ENCODE assay signal across 20 cellular contexts in genomic region chr12:106081606-106082005, GRCh38. TPM values are rescaled to one million over a fixed set of nuclear protein-coding genes. Genes with fewer than 3 reads are reported as not detected.
DNase-seq lines count a peak whose midpoint lies in the region; ATAC-seq, FAIRE-seq and TF ChIP-seq lines count a peak whose summit lies in the region.
"Had no signal": no experiment of that assay in that cellular context is flagged by ENCODE, and none has a peak within 500 bp of the region (broad histone marks: within the 10 kb centered on the region; RNA-seq: fewer than 3 reads in every experiment).

No MANE protein-coding gene starts in this region.

- H3K4me2 ChIP-seq in A549, result no peak overlapping the region

- no peak overlapping the region for H3K4me3 ChIP-seq in A549
- H3K4me3 ChIP-seq in choroid plexus epithelial cell (ENCODE audit: low read depth, low read length), result no peak overlapping the region
- no peak overlapping the region for H3K4me3 ChIP-seq in mesodermal cell (ENCODE audit: extremely low read depth, insufficient read depth, low read length, poor library complexity, severe bottlenecking)
- H3K4me3 ChIP-seq: breast epithelium, K562, left lung, prostate gland had no signal

- H3K27ac ChIP-seq in A549 (peak overlapping the region in 1 of 2 experiments; percentile 87; a peak in 4 of 6 replicates), mesodermal cell (ENCODE audit: low read depth, low read length, severe bottlenecking) (peak overlapping the region; percentile 99)
- H3K27ac ChIP-seq: prostate gland had no signal

- H3K36me3 ChIP-seq in mesodermal cell (ENCODE audit: control insufficient read depth, insufficient read depth, low read length), result peaks cover 63% of the 10 kb centered on the region
- H3K36me3 ChIP-seq: breast epithelium, left lung, prostate gland had no signal

- intact Hi-C loops in MCF 10A (cut with micrococcal nuclease), result no loop called here
- intact Hi-C loops in activated CD4-positive, alpha-beta T cell treated with anti-CD3 and anti-CD28 coated beads, Interleukin-2, amount 10 ng/mL, durations not matched to agents 24 days and 14 days (cut with micrococcal nuclease), result no loop called here

- H3K9me3 ChIP-seq in A549, result no peaks in the 10 kb centered on the region
- no peaks in the 10 kb centered on the region for H3K9me3 ChIP-seq in mesodermal cell (ENCODE audit: control insufficient read depth, low read length)
- H3K9me3 ChIP-seq: breast epithelium, left lung, prostate gland had no signal

- ATAC-seq in A549, result no peak
- ATAC-seq: K562; naive thymus-derived CD4-positive, alpha-beta T cell; stimulated activated naive CD8-positive, alpha-beta T cell treated with anti-CD3 and anti-CD28 coated beads, Interleukin-15, amount 100 ng/mL, for 72 hours had no signal

- no TSS peak for BruUV-seq in MCF 10A (replicated peaks; lab: Mats Ljungman, UMichigan)

- no peak for TF ChIP-seq RAD21 in A549 (conservative IDR thresholded peaks at IDR 0.05 in 1 of 2, IDR thresholded peaks at IDR 0.05 in 1 of 2)

- no peaks in the 10 kb centered on the region for H3K9me3 Mint-ChIP-seq in MCF 10A (ENCODE audit: unreplicated experiment)
- no peaks in the 10 kb centered on the region for H3K9me3 Mint-ChIP-seq in activated CD4-positive, alpha-beta T cell treated with anti-CD3 and anti-CD28 coated beads, Interleukin-2, amount 10 ng/mL, durations not matched to agents 24 days and 14 days
- H3K9me3 Mint-ChIP-seq: stimulated activated naive CD8-positive, alpha-beta T cell treated with anti-CD3 and anti-CD28 coated beads, Interleukin-15, amount 100 ng/mL, for 72 hours had no signal

- peak; percentile 61 for FAIRE-seq in A549 (lab: Jason Lieb, UNC)
- FAIRE-seq: GM12891, K562 had no signal

- TF ChIP-seq POLR2A in A549 (IDR thresholded peaks at IDR 0.05; ENCODE audit: low read length), result no peak

- POLR2A ChIA-PET in A549 (lab: Yijun Ruan, JAX) (no interaction called here), MCF 10A (lab: Yijun Ruan, JAX) (interaction anchor here (0.6 to 1.2 kb wide), 2 partner anchors 28 to 609 kb away, joined by 3 to 4 read pairs; no protein-coding TSS in a partner anchor)

- TF ChIP-seq CTCF in A549 (IDR thresholded peaks at IDR 0.05), result no peak
- no peak for TF ChIP-seq CTCF in choroid plexus epithelial cell (conservative IDR thresholded peaks at IDR 0.05; ENCODE audit: low read depth, low read length)
- no peak for TF ChIP-seq CTCF in MCF 10A (IDR thresholded peaks at IDR 0.05; ENCODE audit: unreplicated experiment)

- no peaks in the 10 kb centered on the region for H3K27me3 Mint-ChIP-seq in MCF 10A (ENCODE audit: insufficient read depth, unreplicated experiment)
- H3K27me3 Mint-ChIP-seq in activated CD4-positive, alpha-beta T cell treated with anti-CD3 and anti-CD28 coated beads, Interleukin-2, amount 10 ng/mL, durations not matched to agents 24 days and 14 days, result peaks cover 16% of the 10 kb centered on the region

- H3K4me1 Mint-ChIP-seq in MCF 10A (ENCODE audit: insufficient read depth, unreplicated experiment), result peaks cover 11% of the 10 kb centered on the region
- H3K4me1 Mint-ChIP-seq in activated CD4-positive, alpha-beta T cell treated with anti-CD3 and anti-CD28 coated beads, Interleukin-2, amount 10 ng/mL, durations not matched to agents 24 days and 14 days, result no peaks in the 10 kb centered on the region
- H3K4me1 Mint-ChIP-seq: naive thymus-derived CD4-positive, alpha-beta T cell; stimulated activated naive CD8-positive, alpha-beta T cell treated with anti-CD3 and anti-CD28 coated beads, Interleukin-15, amount 100 ng/mL, for 72 hours had no signal

- H3K4me1 ChIP-seq in A549 (peaks cover 80% of the 10 kb centered on the region), mesodermal cell (ENCODE audit: control insufficient read depth, insufficient read depth, low read length, poor library complexity, severe bottlenecking) (peaks cover 65% of the 10 kb centered on the region)
- H3K4me1 ChIP-seq: prostate gland had no signal

- TF ChIP-seq EP300 in A549 (IDR thresholded peaks at IDR 0.05), result no peak

- H3K4me3 Mint-ChIP-seq in MCF 10A (ENCODE audit: unreplicated experiment), result no peak overlapping the region
- H3K4me3 Mint-ChIP-seq in activated CD4-positive, alpha-beta T cell treated with anti-CD3 and anti-CD28 coated beads, Interleukin-2, amount 10 ng/mL, durations not matched to agents 24 days and 14 days, result no peak overlapping the region
- H3K4me3 Mint-ChIP-seq: naive thymus-derived CD4-positive, alpha-beta T cell; stimulated activated naive CD8-positive, alpha-beta T cell treated with anti-CD3 and anti-CD28 coated beads, Interleukin-15, amount 100 ng/mL, for 72 hours had no signal

- H3K27ac Mint-ChIP-seq in MCF 10A (ENCODE audit: low read depth, unreplicated experiment), result no peak overlapping the region
- H3K27ac Mint-ChIP-seq in activated CD4-positive, alpha-beta T cell treated with anti-CD3 and anti-CD28 coated beads, Interleukin-2, amount 10 ng/mL, durations not matched to agents 24 days and 14 days, result no peak overlapping the region
- H3K27ac Mint-ChIP-seq: naive thymus-derived CD4-positive, alpha-beta T cell; stimulated activated naive CD8-positive, alpha-beta T cell treated with anti-CD3 and anti-CD28 coated beads, Interleukin-15, amount 100 ng/mL, for 72 hours had no signal

- peaks cover 26% of the 10 kb centered on the region for H3K36me3 Mint-ChIP-seq in MCF 10A (ENCODE audit: insufficient read depth, unreplicated experiment)
- H3K36me3 Mint-ChIP-seq in activated CD4-positive, alpha-beta T cell treated with anti-CD3 and anti-CD28 coated beads, Interleukin-2, amount 10 ng/mL, durations not matched to agents 24 days and 14 days (ENCODE audit: low read depth), result no peaks in the 10 kb centered on the region
- H3K36me3 Mint-ChIP-seq: naive thymus-derived CD4-positive, alpha-beta T cell had no signal

- CTCF ChIA-PET in A549 (lab: Yijun Ruan, JAX), result no interaction called here
- CTCF ChIA-PET in MCF 10A (lab: Yijun Ruan, JAX), result no interaction called here

- DNase-seq in A549 (ENCODE audit: low read depth in 1 of 2, low spot score in 1 of 2), result no peak
- DNase-seq in LHCN-M2 (ENCODE audit: low read depth), result peak; percentile 42
- peak; percentile 31 for DNase-seq in choroid plexus epithelial cell (ENCODE audit: low read depth)
- no peak for DNase-seq in NCI-H2227 (lab: John Stamatoyannopoulos, UW; ENCODE audit: unreplicated experiment)
- no peak for DNase-seq in NCI-H1436 (lab: John Stamatoyannopoulos, UW)
- DNase-seq in MCF 10A (ENCODE audit: unreplicated experiment), result no peak
- DNase-seq in activated CD4-positive, alpha-beta T cell treated with anti-CD3 and anti-CD28 coated beads, Interleukin-2, amount 10 ng/mL, durations not matched to agents 24 days and 14 days, result no peak
- DNase-seq: activated naive CD4-positive, alpha-beta T cell treated with anti-CD3 and anti-CD28 coated beads, Interleukin-2, amount 50 U/mL, for 16 hours; effector CD8-positive, alpha-beta T cell; left lung; naive thymus-derived CD4-positive, alpha-beta T cell; NCI-H1105; stimulated activated CD4-positive, alpha-beta T cell treated with anti-CD3 and anti-CD28 coated beads, Interleukin-15, amount 100 ng/mL, for 24 hours; stimulated activated naive CD8-positive, alpha-beta T cell treated with anti-CD3 and anti-CD28 coated beads, Interleukin-15, amount 100 ng/mL, for 72 hours; T-helper 9 cell had no signal

TF ChIP-seq in A549, 52 proteins besides CTCF, POLR2A, EP300 and RAD21 (continues in another document):
- TF ChIP-seq MYC (IDR thresholded peaks at IDR 0.05; ENCODE audit: borderline replicate concordance, low read length) (no peak), CBX2 (IDR thresholded peaks at IDR 0.05; ENCODE audit: borderline replicate concordance, low read depth) (no peak), KDM5A (IDR thresholded peaks at IDR 0.05) (no peak), RCOR1 (IDR thresholded peaks at IDR 0.05; ENCODE audit: low read depth, low read length) (no peak), POLR2AphosphoS2 (conservative IDR thresholded peaks at IDR 0.05; ENCODE audit: low read length) (no peak), ZNF302 (CRISPR knock-in tag; IDR thresholded peaks at IDR 0.05) (no peak), PBX3 (IDR thresholded peaks at IDR 0.05) (no peak), ZFP36 (IDR thresholded peaks at IDR 0.05; ENCODE audit: borderline replicate concordance, partially characterized antibody) (no peak), GATA3 (IDR thresholded peaks at IDR 0.05; ENCODE audit: borderline replicate concordance) (no peak), ESRRA (IDR thresholded peaks at IDR 0.05; ENCODE audit: borderline replicate concordance, low read length) (no peak), E2F6 (IDR thresholded peaks at IDR 0.05; ENCODE audit: borderline replicate concordance, low read depth) (no peak), RARB (CRISPR knock-in tag; IDR thresholded peaks at IDR 0.05) (no peak), ZSCAN20 (CRISPR knock-in tag; IDR thresholded peaks at IDR 0.05) (no peak), KDM1A (IDR thresholded peaks at IDR 0.05; ENCODE audit: low read depth) (no peak)

RNA-seq across cellular contexts. Expression of gene NUAK1, which starts 57.1 kb away (rescaled TPM):
- polyA plus RNA-seq in A549 (2011; rRNA removed) (22.3 and 25.4 TPM in 2 replicates), A549 (2017; fragmentation: RNase III; extraction: RNeasy Plus Mini Kit Qiagen cat#74134 plus additional on column Dnase treatment) (18.1 to 23.5 TPM (median 20.8 TPM) in 3 replicates)
- polyA plus RNA-seq in A549 (2012; cell fraction: cytosol; rRNA removed), result 10.1 and 12.6 TPM in 2 replicates
- polyA plus RNA-seq in A549 (2012; cell fraction: nucleus; rRNA removed), result 15.0 and 19.7 TPM in 2 replicates
- 36.7 and 38.4 TPM in 2 replicates for polyA minus RNA-seq in A549 (2011; rRNA and poly(A)+ RNA removed)
- total RNA-seq in LHCN-M2 (2014; rRNA removed) (2.4 and 6.0 TPM in 2 replicates), MCF 10A (2022) (2.6 and 3.4 TPM in 2 replicates)
- 15.6 TPM for polyA plus RNA-seq in LHCN-M2 (2012)
- polyA plus RNA-seq in mesodermal cell (2013, experiment 1 of 2), result 22.5 TPM
- 20.5 TPM for polyA plus RNA-seq in mesodermal cell (2013, experiment 2 of 2)
- 0.02 TPM in 1 of 2 replicates, not detected in the other for total RNA-seq in activated CD4-positive, alpha-beta T cell treated with anti-CD3 and anti-CD28 coated beads, Interleukin-2, amount 10 ng/mL, durations not matched to agents 24 days and 14 days
- polyA plus RNA-seq: K562; naive thymus-derived CD4-positive, alpha-beta T cell had no signal

Comparison
In these comparisons a context has a peak if more than half of its experiments do, and no peak if none do; other contexts are left out.
1. DNase-seq: peak in LHCN-M2 (single experiment) and choroid plexus epithelial cell (single experiment); none in A549 (0 of 2), NCI-H2227 (single experiment), NCI-H1436 (single experiment), MCF 10A (single experiment) and activated CD4-positive, alpha-beta T cell treated with anti-CD3 and anti-CD28 coated beads, Interleukin-2, amount 10 ng/mL, durations not matched to agents 24 days and 14 days (single experiment).